In genomic region chr14:32865827-32866376, GRCh38 we compare ENCODE assay signal across 32 cellular contexts.
"Had no signal": no experiment of that assay in that cellular context is flagged by ENCODE, and none has a peak within 500 bp of the region (broad histone marks: within the 10 kb centered on the region; RNA-seq: fewer than 3 reads in every experiment).

No MANE protein-coding gene starts in this region.

- ATAC-seq: gastroesophageal sphincter; left lobe of liver; mucosa of descending colon; sciatic nerve; stimulated activated effector memory CD8-positive, alpha-beta T cell treated with anti-CD3 and anti-CD28 coated beads, Interleukin-12 subunit alpha, Interleukin-12 subunit beta, amount 100 ng/mL, for 72 hours; T-helper 17 cell had no signal

- H3K4me1 Mint-ChIP-seq: activated CD4-positive, alpha-beta T cell treated with anti-CD3 and anti-CD28 coated beads, Interleukin-2, amount 10 ng/mL, durations not matched to agents 24 days and 14 days; activated naive CD4-positive, alpha-beta T cell treated with anti-CD3 and anti-CD28 coated beads, Interleukin-2, amount 10 ng/mL, durations not matched to agents 7 days and 5 days; activated naive CD8-positive, alpha-beta T cell treated with anti-CD3 and anti-CD28 coated beads, Interleukin-2, amount 10 ng/mL, durations not matched to agents 7 days and 5 days; stimulated activated effector memory CD8-positive, alpha-beta T cell treated with anti-CD3 and anti-CD28 coated beads, Interleukin-12 subunit alpha, Interleukin-12 subunit beta, amount 100 ng/mL, for 72 hours; T-helper 17 cell had no signal

- H3K36me3 ChIP-seq: gastroesophageal sphincter, neutrophil, thoracic aorta, uterus, WERI-Rb-1 had no signal

- H3K27ac Mint-ChIP-seq: activated CD4-positive, alpha-beta memory T cell treated with anti-CD3 and anti-CD28 coated beads for 36 hours; activated CD4-positive, alpha-beta T cell treated with anti-CD3 and anti-CD28 coated beads, Interleukin-2, amount 10 ng/mL, durations not matched to agents 24 days and 14 days; activated naive CD4-positive, alpha-beta T cell treated with anti-CD3 and anti-CD28 coated beads, Interleukin-2, amount 10 ng/mL, durations not matched to agents 7 days and 5 days; activated naive CD8-positive, alpha-beta T cell treated with anti-CD3 and anti-CD28 coated beads, Interleukin-2, amount 10 ng/mL, durations not matched to agents 7 days and 5 days; activated T-helper 1 cell treated with anti-CD3 and anti-CD28 coated beads, Interleukin-12 subunit alpha, Interleukin-12 subunit beta, Interleukin-2, Interleukin-4 antibody, amounts not matched to agents 30 ng/mL and 10 ng/mL and 1 ng/mL, durations not matched to agents 14 hours and 24 hours and 36 hours; natural killer cell treated with Interleukin-12 subunit alpha and Interleukin-12 subunit beta and Interleukin-15 and Interleukin-18, amount 100 ng/mL, for 72 hours; progenitor cell of endocrine pancreas; stimulated activated effector memory CD8-positive, alpha-beta T cell treated with anti-CD3 and anti-CD28 coated beads, Interleukin-12 subunit alpha, Interleukin-12 subunit beta, amount 100 ng/mL, for 72 hours; stimulated activated naive CD8-positive, alpha-beta T cell treated with anti-CD3 and anti-CD28 coated beads, Interleukin-15, Interleukin-2, amounts not matched to agents 100 ng/mL and 50 ng/mL, for 24 hours; T-helper 17 cell; type B pancreatic cell had no signal

- H3K36me3 Mint-ChIP-seq: activated CD4-positive, alpha-beta memory T cell treated with anti-CD3 and anti-CD28 coated beads for 36 hours; activated naive CD4-positive, alpha-beta T cell treated with anti-CD3 and anti-CD28 coated beads, Interleukin-2, amount 10 ng/mL, durations not matched to agents 7 days and 5 days; activated naive CD8-positive, alpha-beta T cell treated with anti-CD3 and anti-CD28 coated beads, Interleukin-2, amount 10 ng/mL, durations not matched to agents 7 days and 5 days; stimulated activated effector memory CD8-positive, alpha-beta T cell treated with anti-CD3 and anti-CD28 coated beads, Interleukin-12 subunit alpha, Interleukin-12 subunit beta, amount 100 ng/mL, for 72 hours; type B pancreatic cell had no signal

- FAIRE-seq: astrocyte, endothelial cell of umbilical vein had no signal

- H3K4me1 ChIP-seq: gastroesophageal sphincter, uterus had no signal

- H3K4me3 ChIP-seq: gastroesophageal sphincter, lung, mucosa of descending colon, skin epidermis, thoracic aorta, uterus had no signal

- H3K9me3 ChIP-seq: gastroesophageal sphincter, mucosa of descending colon, neutrophil, thoracic aorta, uterus had no signal

- H3K4me3 Mint-ChIP-seq: activated CD4-positive, alpha-beta memory T cell treated with anti-CD3 and anti-CD28 coated beads for 36 hours; activated CD4-positive, alpha-beta T cell treated with anti-CD3 and anti-CD28 coated beads, Interleukin-2, amount 10 ng/mL, durations not matched to agents 24 days and 14 days; activated naive CD4-positive, alpha-beta T cell treated with anti-CD3 and anti-CD28 coated beads, Interleukin-2, amount 10 ng/mL, durations not matched to agents 7 days and 5 days; activated naive CD8-positive, alpha-beta T cell treated with anti-CD3 and anti-CD28 coated beads, Interleukin-2, amount 10 ng/mL, durations not matched to agents 7 days and 5 days; activated T-helper 1 cell treated with anti-CD3 and anti-CD28 coated beads, Interleukin-12 subunit alpha, Interleukin-12 subunit beta, Interleukin-2, Interleukin-4 antibody, amounts not matched to agents 30 ng/mL and 10 ng/mL and 1 ng/mL, durations not matched to agents 14 hours and 24 hours and 36 hours; natural killer cell treated with Interleukin-12 subunit alpha and Interleukin-12 subunit beta and Interleukin-15 and Interleukin-18, amount 100 ng/mL, for 72 hours; stimulated activated effector memory CD8-positive, alpha-beta T cell treated with anti-CD3 and anti-CD28 coated beads, Interleukin-12 subunit alpha, Interleukin-12 subunit beta, amount 100 ng/mL, for 72 hours; stimulated activated naive CD8-positive, alpha-beta T cell treated with anti-CD3 and anti-CD28 coated beads, Interleukin-15, Interleukin-2, amounts not matched to agents 100 ng/mL and 50 ng/mL, for 24 hours; T-helper 17 cell; type B pancreatic cell had no signal

- H3K9me3 Mint-ChIP-seq: type B pancreatic cell had no signal

- DNase-seq: activated CD4-positive, alpha-beta memory T cell treated with anti-CD3 and anti-CD28 coated beads for 36 hours; activated CD4-positive, alpha-beta T cell treated with anti-CD3 and anti-CD28 coated beads, Interleukin-2, amount 10 ng/mL, durations not matched to agents 24 days and 14 days; activated CD4-positive, CD25-positive, alpha-beta regulatory T cell treated with anti-CD3 and anti-CD28 coated beads, Interleukin-2, amount 50 U/mL, for 72 hours; activated CD8-positive, alpha-beta memory T cell treated with anti-CD3 and anti-CD28 coated beads, Interleukin-2, amount 50 U/mL, for 4 hours; activated effector memory CD4-positive, alpha-beta T cell treated with anti-CD3 and anti-CD28 coated beads, Interleukin-2, amount 50 U/mL, for 16 hours; activated naive CD4-positive, alpha-beta T cell treated with anti-CD3 and anti-CD28 coated beads, Interleukin-2, amount 10 ng/mL, durations not matched to agents 7 days and 5 days; activated naive CD8-positive, alpha-beta T cell treated with anti-CD3 and anti-CD28 coated beads, Interleukin-2, amount 10 ng/mL, durations not matched to agents 7 days and 5 days; activated T-cell treated with anti-CD3 and anti-CD28 coated beads, Interleukin-2, amount 50 U/mL, for 1 hour; central memory CD4-positive, alpha-beta T cell; head of caudate nucleus; hypothalamus; stimulated activated CD4-positive, alpha-beta T cell treated with anti-CD3 and anti-CD28 coated beads, Interleukin-4, amount 100 ng/mL, for 24 hours; T-helper 17 cell; T1000; uterus; WERI-Rb-1 had no signal

- H3K27ac ChIP-seq: gastroesophageal sphincter, neutrophil, skin epidermis, thoracic aorta, uterus, WERI-Rb-1 had no signal

- H3K27me3 ChIP-seq: gastroesophageal sphincter, neutrophil, uterus had no signal

- H3K27me3 Mint-ChIP-seq: activated CD4-positive, alpha-beta memory T cell treated with anti-CD3 and anti-CD28 coated beads for 36 hours; activated CD4-positive, alpha-beta T cell treated with anti-CD3 and anti-CD28 coated beads, Interleukin-2, amount 10 ng/mL, durations not matched to agents 24 days and 14 days; activated naive CD4-positive, alpha-beta T cell treated with anti-CD3 and anti-CD28 coated beads, Interleukin-2, amount 10 ng/mL, durations not matched to agents 7 days and 5 days; activated naive CD8-positive, alpha-beta T cell treated with anti-CD3 and anti-CD28 coated beads, Interleukin-2, amount 10 ng/mL, durations not matched to agents 7 days and 5 days; natural killer cell treated with Interleukin-12 subunit alpha and Interleukin-12 subunit beta and Interleukin-15 and Interleukin-18, amount 100 ng/mL, for 72 hours; progenitor cell of endocrine pancreas; stimulated activated naive CD8-positive, alpha-beta T cell treated with anti-CD3 and anti-CD28 coated beads, Interleukin-15, Interleukin-2, amounts not matched to agents 100 ng/mL and 50 ng/mL, for 24 hours; T-helper 17 cell; type B pancreatic cell had no signal
